ENCODE assay signal across 36 cellular contexts in the genomic region with DNA sequence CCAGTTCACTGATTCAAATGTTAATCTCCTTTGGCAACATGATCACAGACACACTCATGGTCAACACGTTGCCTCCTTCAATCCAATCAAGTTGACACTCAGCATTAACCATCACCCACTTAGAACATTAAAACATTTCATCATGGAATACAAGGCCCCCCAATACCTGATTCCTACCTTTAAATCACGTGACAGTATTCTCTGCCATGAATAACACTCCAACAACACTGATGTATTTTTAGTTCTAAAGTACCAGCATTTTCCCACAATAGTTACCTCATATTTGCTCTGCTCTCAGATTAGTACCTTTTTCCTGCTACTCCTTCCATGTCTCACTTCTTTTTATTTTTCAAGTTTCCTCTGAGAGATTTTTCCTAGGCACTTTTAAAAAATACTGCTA. TPM values are rescaled to one million over a fixed set of nuclear protein-coding genes. Genes with fewer than 3 reads are reported as not detected.
"Had no signal": no experiment of that assay in that cellular context is flagged by ENCODE, and none has a peak within 500 bp of the region (broad histone marks: within the 10 kb centered on the region; RNA-seq: fewer than 3 reads in every experiment).

No MANE protein-coding gene starts in this region.

- H3K4me3 ChIP-seq: MG63 had no signal

- DNase-seq: Karpas-422, Kasumi-1, MG63, MM.1S, MV-4-11, NCI-H1048, NCI-H1092, NCI-H1092 treated with DMSO at 0.1 percent for 48 hours, NCI-H1105, NCI-H1105 treated with DMSO at 0.1 percent for 48 hours, NCI-H1417, NCI-H1417 treated with DMSO at 0.1 percent for 48 hours, NCI-H1436, NCI-H1436 treated with DMSO at 0.1 percent for 48 hours, NCI-H146, NCI-H1694, NCI-H1694 treated with DMSO at 0.1 percent for 48 hours, NCI-H187, NCI-H187 treated with DMSO at 0.1 percent for 48 hours, NCI-H1930, NCI-H2029, NCI-H2029 treated with DMSO at 0.1 percent for 48 hours, NCI-H2081, NCI-H2081 treated with DMSO at 0.1 percent for 48 hours, NCI-H2107, NCI-H2171, NCI-H2171 treated with DMSO at 0.1 percent for 48 hours, NCI-H2227 treated with DMSO at 0.1 percent for 48 hours, NCI-H226, NCI-H345, NCI-H446, NCI-H446 treated with DMSO at 0.1 percent for 48 hours, NCI-H510A, NCI-H510A treated with DMSO at 0.1 percent for 48 hours, NCI-H524 had no signal

- H3K36me3 ChIP-seq: MG63 had no signal

- H3K9me3 ChIP-seq: MG63 had no signal

- H3K27me3 ChIP-seq: MG63 had no signal

RNA-seq across cellular contexts. Expression of a gene that starts 19.6 kb away (rescaled TPM):
- total RNA-seq: LHCN-M2 had no signal
